ENCODE assay signal across 20 cellular contexts in the genomic region with DNA sequence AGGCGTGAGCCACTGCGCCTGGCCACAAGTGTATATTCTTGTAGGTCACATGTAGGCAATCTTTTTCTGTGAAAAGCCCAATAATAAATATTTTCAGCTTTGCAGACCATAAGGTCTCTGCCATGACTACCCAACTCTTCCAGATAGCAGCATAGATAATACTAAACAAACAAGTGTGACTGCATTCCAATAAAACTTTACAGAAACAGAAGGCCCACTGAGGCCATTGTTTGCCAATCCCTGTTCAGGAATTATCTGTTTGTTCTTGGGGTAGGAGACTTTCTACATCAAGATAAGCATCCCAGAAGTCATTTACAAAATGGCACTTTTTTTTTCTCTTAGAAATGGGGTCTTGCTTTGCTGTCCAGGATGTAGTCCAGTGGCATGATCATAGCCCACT. TPM values are rescaled to one million over a fixed set of nuclear protein-coding genes. Genes with fewer than 3 reads are reported as not detected.
DNase-seq lines count a peak whose midpoint lies in the region; TF ChIP-seq lines count a peak whose summit lies in the region.
"Had no signal": no experiment of that assay in that cellular context is flagged by ENCODE, and none has a peak within 500 bp of the region (broad histone marks: within the 10 kb centered on the region; RNA-seq: fewer than 3 reads in every experiment).

No MANE protein-coding gene starts in this region.

- peak overlapping the region; percentile 66 for H3K4me3 Mint-ChIP-seq in activated CD4-positive, alpha-beta T cell treated with anti-CD3 and anti-CD28 coated beads, Interleukin-2, amount 10 ng/mL, durations not matched to agents 24 days and 14 days
- peak overlapping the region in 6 of 7 donors; percentile 18 to 92 (median 83) for H3K4me3 Mint-ChIP-seq in CD8-positive, alpha-beta memory T cell
- H3K4me3 Mint-ChIP-seq in nephron progenitor cell = peak overlapping the region; percentile 87

- TF ChIP-seq CTCF in nephron progenitor cell (IDR thresholded peaks at IDR 0.05) = no peak

- no peak overlapping the region for H3K9ac ChIP-seq in adipocyte (ENCODE audit: low read length)

- H3K4me3 ChIP-seq in CD8-positive, alpha-beta memory T cell (ENCODE audit: low read length) = no peak overlapping the region
- H3K4me3 ChIP-seq in adipocyte (ENCODE audit: low read length) = peak overlapping the region; percentile 91
- H3K4me3 ChIP-seq: mucosa of descending colon had no signal

- H3K36me3 ChIP-seq in CD8-positive, alpha-beta memory T cell (ENCODE audit: insufficient read depth, low read length) = no peaks in the 10 kb centered on the region
- no peaks in the 10 kb centered on the region for H3K36me3 ChIP-seq in adipocyte (ENCODE audit: control insufficient read depth, insufficient read depth, low read length, severe bottlenecking)
- H3K36me3 ChIP-seq: prostate gland had no signal

- peaks cover 6% of the 10 kb centered on the region for H3K9me3 ChIP-seq in CD8-positive, alpha-beta memory T cell (ENCODE audit: low read length)
- peaks cover 11% of the 10 kb centered on the region for H3K9me3 ChIP-seq in adipocyte (ENCODE audit: control insufficient read depth, low read length)
- H3K9me3 ChIP-seq: prostate gland had no signal

- no peak for DNase-seq in activated CD4-positive, alpha-beta T cell treated with anti-CD3 and anti-CD28 coated beads, Interleukin-2, amount 10 ng/mL, durations not matched to agents 24 days and 14 days
- no peak for DNase-seq in activated CD4-positive, alpha-beta T cell treated with anti-CD3 and anti-CD28 coated beads, Interleukin-2, amount 50 U/mL, for 1 hour
- DNase-seq in CD8-positive, alpha-beta memory T cell = no peak
- DNase-seq in adipocyte (ENCODE audit: low read depth) (no peak), nephron progenitor cell (no peak), retina (no peak), middle frontal gyrus (ENCODE audit: extremely low spot score, low spot score) (no peak), KBM-7 (no peak)
- DNase-seq: 8988T, cerebellar nuclear complex, DMS79 treated with DMSO at 0.1 percent for 48 hours, KG1, mucosa of descending colon, NCI-H1092 treated with DMSO at 0.1 percent for 48 hours, NCI-H2081 treated with DMSO at 0.1 percent for 48 hours, NCI-H524 treated with DMSO at 0.1 percent for 48 hours, SHP77 treated with DMSO at 0.1 percent for 48 hours, T-helper 2 cell had no signal

- no peaks in the 10 kb centered on the region for H3K27me3 Mint-ChIP-seq in activated CD4-positive, alpha-beta T cell treated with anti-CD3 and anti-CD28 coated beads, Interleukin-2, amount 10 ng/mL, durations not matched to agents 24 days and 14 days
- H3K27me3 Mint-ChIP-seq in CD8-positive, alpha-beta memory T cell = peaks cover 0 to 2% of the 10 kb centered on the region in 2 donors
- peaks cover 3% of the 10 kb centered on the region for H3K27me3 Mint-ChIP-seq in nephron progenitor cell (ENCODE audit: low read depth, poor library complexity)

- POLR2A ChIA-PET in CD8-positive, alpha-beta memory T cell (lab: Charles Lee) = no interaction called here

- in situ Hi-C loops in KBM-7 (cut with MboI; ENCODE audit: low pct_unique_long_range_greater_than_20kb, low sequenced_read_pairs) = no loop called here

- no peaks in the 10 kb centered on the region for H3K27me3 ChIP-seq in CD8-positive, alpha-beta memory T cell (ENCODE audit: insufficient read depth, low read length, poor library complexity, severe bottlenecking)
- no peaks in the 10 kb centered on the region for H3K27me3 ChIP-seq in adipocyte (replicated peaks; ENCODE audit: control insufficient read depth, insufficient read depth, low read length)

- peaks cover 28% of the 10 kb centered on the region for H3K9me3 Mint-ChIP-seq in activated CD4-positive, alpha-beta T cell treated with anti-CD3 and anti-CD28 coated beads, Interleukin-2, amount 10 ng/mL, durations not matched to agents 24 days and 14 days
- peaks cover 0 to 6% (median 4%) of the 10 kb centered on the region in 5 donors for H3K9me3 Mint-ChIP-seq in CD8-positive, alpha-beta memory T cell
- peaks cover 87% of the 10 kb centered on the region for H3K9me3 Mint-ChIP-seq in nephron progenitor cell

- intact Hi-C loops in activated CD4-positive, alpha-beta T cell treated with anti-CD3 and anti-CD28 coated beads, Interleukin-2, amount 10 ng/mL, durations not matched to agents 24 days and 14 days (cut with micrococcal nuclease) = loop anchor here (5.0 to 10.0 kb wide), 2 partner anchors 679 to 1051 kb away; a partner anchor contains a TSS

- H3K27ac ChIP-seq in CD8-positive, alpha-beta memory T cell (ENCODE audit: low read depth, low read length) = no peak overlapping the region

- peaks cover 17% of the 10 kb centered on the region for H3K4me1 ChIP-seq in CD8-positive, alpha-beta memory T cell (ENCODE audit: insufficient read depth, low read length)
- peaks cover 23% of the 10 kb centered on the region for H3K4me1 ChIP-seq in adipocyte (ENCODE audit: control insufficient read depth, insufficient read depth, low read length)

- H3K4me1 Mint-ChIP-seq in activated CD4-positive, alpha-beta T cell treated with anti-CD3 and anti-CD28 coated beads, Interleukin-2, amount 10 ng/mL, durations not matched to agents 24 days and 14 days = peaks cover 12% of the 10 kb centered on the region
- H3K4me1 Mint-ChIP-seq in CD8-positive, alpha-beta memory T cell = peaks cover 19 to 40% (median 34%) of the 10 kb centered on the region in 3 donors
- H3K4me1 Mint-ChIP-seq in nephron progenitor cell = peaks cover 15% of the 10 kb centered on the region

- CTCF ChIA-PET in CD8-positive, alpha-beta memory T cell (lab: Charles Lee) = no interaction called here

- H3K36me3 Mint-ChIP-seq in activated CD4-positive, alpha-beta T cell treated with anti-CD3 and anti-CD28 coated beads, Interleukin-2, amount 10 ng/mL, durations not matched to agents 24 days and 14 days (ENCODE audit: low read depth) = peaks cover 15% of the 10 kb centered on the region
- H3K36me3 Mint-ChIP-seq in CD8-positive, alpha-beta memory T cell = peaks cover 0 to 11% (median 0%) of the 10 kb centered on the region in 3 donors
- H3K36me3 Mint-ChIP-seq in nephron progenitor cell (ENCODE audit: low read depth) = peaks cover 53% of the 10 kb centered on the region

- no peak overlapping the region for H3K27ac Mint-ChIP-seq in activated CD4-positive, alpha-beta T cell treated with anti-CD3 and anti-CD28 coated beads, Interleukin-2, amount 10 ng/mL, durations not matched to agents 24 days and 14 days
- no peak overlapping the region for H3K27ac Mint-ChIP-seq in CD8-positive, alpha-beta memory T cell
- H3K27ac Mint-ChIP-seq in nephron progenitor cell = no peak overlapping the region
- H3K27ac Mint-ChIP-seq: CD14-positive monocyte had no signal

RNA-seq across cellular contexts. Expression of a gene that starts 2.8 kb away (rescaled TPM):
- total RNA-seq in activated CD4-positive, alpha-beta T cell treated with anti-CD3 and anti-CD28 coated beads, Interleukin-2, amount 10 ng/mL, durations not matched to agents 24 days and 14 days = 1.4 and 2.1 TPM in 2 replicates
- 1 to 10 TPM; 8.7 to 9.1 TPM for total RNA-seq in CD8-positive, alpha-beta memory T cell
- polyA plus RNA-seq in CD8-positive, alpha-beta memory T cell = 10.3 TPM

RNA-seq across cellular contexts. Expression of a gene that starts 29.5 kb away (rescaled TPM):
- total RNA-seq in activated CD4-positive, alpha-beta T cell treated with anti-CD3 and anti-CD28 coated beads, Interleukin-2, amount 10 ng/mL, durations not matched to agents 24 days and 14 days = 19.4 and 19.8 TPM in 2 replicates
- 10 to 100 TPM; 23.4 to 25.9 TPM for total RNA-seq in CD8-positive, alpha-beta memory T cell
- 32.0 TPM for polyA plus RNA-seq in CD8-positive, alpha-beta memory T cell

RNA-seq across cellular contexts. Expression of a gene that starts 55.4 kb away (rescaled TPM):
- total RNA-seq in activated CD4-positive, alpha-beta T cell treated with anti-CD3 and anti-CD28 coated beads, Interleukin-2, amount 10 ng/mL, durations not matched to agents 24 days and 14 days = 4.8 and 5.3 TPM in 2 replicates
- total RNA-seq in CD8-positive, alpha-beta memory T cell = 10 to 100 TPM; 22.4 to 24.0 TPM
- polyA plus RNA-seq in CD8-positive, alpha-beta memory T cell = 21.4 TPM
